In genomic region chr5:141651728-141652105, GRCh38 we compare ENCODE assay signal across 8 cellular contexts. TPM values are rescaled to one million over a fixed set of nuclear protein-coding genes. Genes with fewer than 3 reads are reported as not detected.
A peak's percentile ranks its signal among the peaks of the same experiment; 100 is the strongest.
DNase-seq lines count a peak whose midpoint lies in the region; ATAC-seq, FAIRE-seq and TF ChIP-seq lines count a peak whose summit lies in the region.

No MANE protein-coding gene starts in this region.

- H3K27ac ChIP-seq in C4-2B (peak overlapping the region; percentile 6; the same call in 1 of the 2 replicates), OCI-LY3 (ENCODE audit: low read length) (no peak overlapping the region), endothelial cell of umbilical vein (ENCODE audit: insufficient read depth, low read depth, low read length) (no peak overlapping the region)

- POLR2A ChIA-PET in endothelial cell of umbilical vein (lab: Charles Lee): no interaction called here

- H2AFZ ChIP-seq in OCI-LY3 (ENCODE audit: low read depth, low read length): peak overlapping the region; percentile 47; the same call in 1 of the 2 replicates
- peak overlapping the region; percentile 47 for H2AFZ ChIP-seq in endothelial cell of umbilical vein (ENCODE audit: low read depth, low read length)

- H4K20me1 ChIP-seq in OCI-LY3 (ENCODE audit: insufficient read depth, low read length) (no peaks in the 10 kb centered on the region), endothelial cell of umbilical vein (replicated peaks; ENCODE audit: control insufficient read depth, extremely low read depth, insufficient read depth, low read length) (no peaks in the 10 kb centered on the region)

- H3K4me3 Mint-ChIP-seq in nephron progenitor cell: peak overlapping the region; percentile 61

- H3K27me3 ChIP-seq in OCI-LY3 (ENCODE audit: low read depth, low read length): no peaks in the 10 kb centered on the region
- no peaks in the 10 kb centered on the region for H3K27me3 ChIP-seq in endothelial cell of umbilical vein (ENCODE audit: control insufficient read depth in 2 of 2, insufficient read depth in 2 of 2, low read length in 2 of 2)

- no peaks in the 10 kb centered on the region for H3K36me3 Mint-ChIP-seq in nephron progenitor cell (ENCODE audit: low read depth)

- no TSS peak for BruUV-seq in endothelial cell of umbilical vein (replicated peaks; lab: Mats Ljungman, UMichigan)

- H3K4me1 ChIP-seq in OCI-LY3 (ENCODE audit: low read length) (peaks cover 4% of the 10 kb centered on the region), endothelial cell of umbilical vein (ENCODE audit: control insufficient read depth, extremely low read depth, insufficient read depth, low read length) (peaks cover 9% of the 10 kb centered on the region)

- peaks cover 34% of the 10 kb centered on the region for H3K27me3 Mint-ChIP-seq in nephron progenitor cell (ENCODE audit: low read depth, poor library complexity)

- intact Hi-C loops in endothelial cell of umbilical vein (cut with micrococcal nuclease): loop anchor here (1.0 kb wide), 1 partner anchor 59 kb away; no protein-coding TSS in a partner anchor

- no peaks in the 10 kb centered on the region for H3K9me3 Mint-ChIP-seq in nephron progenitor cell

- no peak overlapping the region for H3K27ac Mint-ChIP-seq in nephron progenitor cell

- no peak for ATAC-seq in HG03342 (IDR thresholded peaks at IDR 0.05; ENCODE audit: unreplicated experiment)

- peak overlapping the region; percentile 90 for H3K4me3 ChIP-seq in OCI-LY3 (ENCODE audit: low read length)
- H3K4me3 ChIP-seq in endothelial cell of umbilical vein (replicated peaks in 1 of 3; ENCODE audit: insufficient read depth in 1 of 3, low read depth in 1 of 3, low read length in 3 of 3): peak overlapping the region in 2 of 3 experiments; percentile 24 to 57

- H3K9me3 ChIP-seq in OCI-LY3 (ENCODE audit: insufficient read depth, low read length): no peaks in the 10 kb centered on the region
- H3K9me3 ChIP-seq in endothelial cell of umbilical vein (replicated peaks; ENCODE audit: control insufficient read depth, insufficient read depth, low read length): no peaks in the 10 kb centered on the region

- dilution Hi-C loops in endothelial cell of umbilical vein (cut with MboI; ENCODE audit: extremely low pct_ligation_motif_present, low sequenced_read_pairs): no loop called here

- peak overlapping the region; percentile 92 for H3K4me2 ChIP-seq in OCI-LY3 (ENCODE audit: low read length)
- peak overlapping the region; percentile 42 for H3K4me2 ChIP-seq in endothelial cell of umbilical vein (ENCODE audit: insufficient read depth, low read length)

- H3K79me2 ChIP-seq in OCI-LY3 (ENCODE audit: low read length) (no peaks in the 10 kb centered on the region), endothelial cell of umbilical vein (ENCODE audit: control insufficient read depth, insufficient read depth, low read length) (no peaks in the 10 kb centered on the region)

- H3K9ac ChIP-seq in OCI-LY3 (ENCODE audit: low read length) (peak overlapping the region; percentile 63), endothelial cell of umbilical vein (replicated peaks; ENCODE audit: extremely low read depth, insufficient read depth, low read length) (peak overlapping the region; percentile 24)

- H3K9me1 ChIP-seq in endothelial cell of umbilical vein (replicated peaks; ENCODE audit: control insufficient read depth, extremely low read depth, insufficient read depth, low read length): no peaks in the 10 kb centered on the region

- TF ChIP-seq CTCF in C4-2B (conservative IDR thresholded peaks at IDR 0.05): no peak
- no peak for TF ChIP-seq CTCF in OCI-LY3 (IDR thresholded peaks at IDR 0.05; ENCODE audit: low read depth, low read length)
- TF ChIP-seq CTCF in endothelial cell of umbilical vein (IDR thresholded peaks at IDR 0.05; ENCODE audit: extremely low read depth in 1 of 2, insufficient read depth in 1 of 2, low read depth in 1 of 2, low read length in 2 of 2): no peak
- TF ChIP-seq CTCF in nephron progenitor cell (IDR thresholded peaks at IDR 0.05): no peak

- FAIRE-seq in endothelial cell of umbilical vein (lab: Jason Lieb, UNC): no peak

- CTCF ChIA-PET in endothelial cell of umbilical vein (lab: Charles Lee): interaction anchor here (1.3 to 2.2 kb wide), 2 partner anchors 40 to 60 kb away, joined by 6 to 16 read pairs; no protein-coding TSS in a partner anchor

- no peak for TF ChIP-seq POLR2A in endothelial cell of umbilical vein (IDR thresholded peaks at IDR 0.05; ENCODE audit: low read depth, low read length)

- peaks cover 21% of the 10 kb centered on the region for H3K4me1 Mint-ChIP-seq in nephron progenitor cell

- H3K36me3 ChIP-seq in OCI-LY3 (replicated peaks; ENCODE audit: low read depth, low read length): no peaks in the 10 kb centered on the region
- peaks cover 16 to 30% of the 10 kb centered on the region in 2 experiments for H3K36me3 ChIP-seq in endothelial cell of umbilical vein (ENCODE audit: control insufficient read depth in 2 of 2, extremely low read depth in 1 of 2, insufficient read depth in 2 of 2, low read length in 2 of 2)

- no peak for DNase-seq in endothelial cell of umbilical vein (ENCODE audit: low read depth, low spot score)
- no peak for DNase-seq in nephron progenitor cell
- no peak for DNase-seq in activated CD4-positive, CD25-positive, alpha-beta regulatory T cell treated with anti-CD3 and anti-CD28 coated beads, Interleukin-2, amount 50 U/mL, for 72 hours
- DNase-seq in NK-92 (lab: John Stamatoyannopoulos, UW; ENCODE audit: unreplicated experiment): no peak
- DNase-seq in NOMO-1 treated with DMSO at 0.1 percent for 48 hours (lab: John Stamatoyannopoulos, UW; ENCODE audit: unreplicated experiment): no peak

TF ChIP-seq in endothelial cell of umbilical vein, 7 proteins besides CTCF, POLR2A, EP300 and RAD21:
- TF ChIP-seq POLR2AphosphoS5 (IDR thresholded peaks at IDR 0.05; ENCODE audit: insufficient read depth, low read depth, low read length) (peak; percentile 7), JUN (IDR thresholded peaks at IDR 0.05; ENCODE audit: borderline replicate concordance, insufficient read depth, insufficient read length, low read depth) (no peak)

RNA-seq across cellular contexts. Expression of gene FCHSD1, which starts 0.5 kb away (rescaled TPM):
- 37.0 and 37.1 TPM in 2 replicates for total RNA-seq in endothelial cell of umbilical vein
- 34.8 and 35.1 TPM in 2 replicates for polyA plus RNA-seq in endothelial cell of umbilical vein
- 11.9 and 19.6 TPM in 2 replicates for polyA plus RNA-seq in endothelial cell of umbilical vein (2011; cell fraction: cytosol; rRNA removed)
- 319 and 330 TPM in 2 replicates for polyA plus RNA-seq in endothelial cell of umbilical vein (2011; cell fraction: nucleus; rRNA removed)
- 26.0 and 32.5 TPM in 2 replicates for polyA plus RNA-seq in endothelial cell of umbilical vein (2012)
- polyA minus RNA-seq in endothelial cell of umbilical vein: 27.4 and 30.0 TPM in 2 replicates
- 1.6 TPM for polyA minus RNA-seq in endothelial cell of umbilical vein (2011; cell fraction: cytosol; rRNA and poly(A)+ RNA removed)
- polyA minus RNA-seq in endothelial cell of umbilical vein (2011; cell fraction: nucleus; rRNA and poly(A)+ RNA removed): 49.2 and 52.4 TPM in 2 replicates

RNA-seq across cellular contexts. Expression of gene RELL2, which starts 14.9 kb away (rescaled TPM):
- total RNA-seq in endothelial cell of umbilical vein: 3.1 and 3.6 TPM in 2 replicates
- polyA plus RNA-seq in endothelial cell of umbilical vein: 3.4 and 4.8 TPM in 2 replicates
- polyA plus RNA-seq in endothelial cell of umbilical vein (2011; cell fraction: cytosol; rRNA removed): 2.7 and 3.4 TPM in 2 replicates
- 14.0 and 16.1 TPM in 2 replicates for polyA plus RNA-seq in endothelial cell of umbilical vein (2011; cell fraction: nucleus; rRNA removed)
- 1.5 and 2.3 TPM in 2 replicates for polyA plus RNA-seq in endothelial cell of umbilical vein (2012)
- 0.70 and 1.2 TPM in 2 replicates for polyA minus RNA-seq in endothelial cell of umbilical vein
- 0.51 TPM for polyA minus RNA-seq in endothelial cell of umbilical vein (2011; cell fraction: cytosol; rRNA and poly(A)+ RNA removed)
- 1.0 and 2.7 TPM in 2 replicates for polyA minus RNA-seq in endothelial cell of umbilical vein (2011; cell fraction: nucleus; rRNA and poly(A)+ RNA removed)

RNA-seq across cellular contexts. Expression of gene HDAC3, which starts 15.1 kb away (rescaled TPM):
- 58.5 and 60.2 TPM in 2 replicates for total RNA-seq in endothelial cell of umbilical vein
- 74.7 and 75.5 TPM in 2 replicates for polyA plus RNA-seq in endothelial cell of umbilical vein
- polyA plus RNA-seq in endothelial cell of umbilical vein (2011; cell fraction: cytosol; rRNA removed): 64.0 and 66.6 TPM in 2 replicates
- 164 and 169 TPM in 2 replicates for polyA plus RNA-seq in endothelial cell of umbilical vein (2011; cell fraction: nucleus; rRNA removed)
- 28.3 and 43.8 TPM in 2 replicates for polyA plus RNA-seq in endothelial cell of umbilical vein (2012)
- polyA minus RNA-seq in endothelial cell of umbilical vein: 83.2 and 85.6 TPM in 2 replicates
- polyA minus RNA-seq in endothelial cell of umbilical vein (2011; cell fraction: cytosol; rRNA and poly(A)+ RNA removed): 32.5 TPM
- polyA minus RNA-seq in endothelial cell of umbilical vein (2011; cell fraction: nucleus; rRNA and poly(A)+ RNA removed): 40.8 and 58.4 TPM in 2 replicates

RNA-seq across cellular contexts. Expression of gene ARAP3, which starts 30.3 kb away (rescaled TPM):
- 136 and 142 TPM in 2 replicates for total RNA-seq in endothelial cell of umbilical vein
- 60.6 and 62.1 TPM in 2 replicates for polyA plus RNA-seq in endothelial cell of umbilical vein
- polyA plus RNA-seq in endothelial cell of umbilical vein (2011; cell fraction: cytosol; rRNA removed): 58.7 and 63.2 TPM in 2 replicates
- 270 and 334 TPM in 2 replicates for polyA plus RNA-seq in endothelial cell of umbilical vein (2011; cell fraction: nucleus; rRNA removed)
- 91.3 and 94.0 TPM in 2 replicates for polyA plus RNA-seq in endothelial cell of umbilical vein (2012)
- polyA minus RNA-seq in endothelial cell of umbilical vein: 100 and 107 TPM in 2 replicates
- 3.4 TPM for polyA minus RNA-seq in endothelial cell of umbilical vein (2011; cell fraction: cytosol; rRNA and poly(A)+ RNA removed)
- polyA minus RNA-seq in endothelial cell of umbilical vein (2011; cell fraction: nucleus; rRNA and poly(A)+ RNA removed): 105 and 115 TPM in 2 replicates

RNA-seq across cellular contexts. Expression of gene DIAPH1, which starts 32.9 kb away (rescaled TPM):
- total RNA-seq in endothelial cell of umbilical vein: 103 and 105 TPM in 2 replicates
- polyA plus RNA-seq in endothelial cell of umbilical vein: 59.2 and 68.6 TPM in 2 replicates
- polyA plus RNA-seq in endothelial cell of umbilical vein (2011; cell fraction: cytosol; rRNA removed): 51.6 and 54.4 TPM in 2 replicates
- 167 and 183 TPM in 2 replicates for polyA plus RNA-seq in endothelial cell of umbilical vein (2011; cell fraction: nucleus; rRNA removed)
- 65.8 and 74.9 TPM in 2 replicates for polyA plus RNA-seq in endothelial cell of umbilical vein (2012)
- 135 and 141 TPM in 2 replicates for polyA minus RNA-seq in endothelial cell of umbilical vein
- polyA minus RNA-seq in endothelial cell of umbilical vein (2011; cell fraction: cytosol; rRNA and poly(A)+ RNA removed): 79.2 TPM
- 114 and 132 TPM in 2 replicates for polyA minus RNA-seq in endothelial cell of umbilical vein (2011; cell fraction: nucleus; rRNA and poly(A)+ RNA removed)
